15 cellular contexts compared by ENCODE assay signal in the genomic region with DNA sequence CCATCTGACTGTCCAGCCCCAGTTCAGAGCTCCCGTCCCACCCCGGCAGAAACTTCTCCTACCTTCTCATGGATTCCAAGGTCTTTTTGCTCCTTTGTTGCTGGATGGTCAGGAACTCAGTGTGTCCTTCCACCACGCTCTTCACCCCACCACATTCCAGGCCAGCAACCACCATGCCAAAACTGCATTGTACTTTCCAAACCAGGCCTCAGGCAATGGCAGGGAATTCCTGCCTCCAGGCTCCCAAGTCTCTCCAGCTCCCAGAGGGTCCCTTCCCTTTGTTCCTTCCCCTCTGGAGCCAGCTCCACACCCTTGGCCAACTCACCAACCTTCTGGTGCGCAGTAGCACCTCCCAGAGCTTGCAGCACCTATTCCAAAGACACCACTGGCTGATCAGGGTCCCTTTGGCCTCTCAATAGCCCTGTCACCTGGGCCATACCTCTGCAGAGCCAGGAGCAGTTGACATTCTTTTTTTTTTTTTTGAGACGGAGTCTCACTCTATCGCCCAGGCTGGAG. TPM values are rescaled to one million over a fixed set of nuclear protein-coding genes. Genes with fewer than 3 reads are reported as not detected.
DNase-seq lines count a peak whose midpoint lies in the region; ATAC-seq, FAIRE-seq and TF ChIP-seq lines count a peak whose summit lies in the region.
"Had no signal": no experiment of that assay in that cellular context is flagged by ENCODE, and none has a peak within 500 bp of the region (broad histone marks: within the 10 kb centered on the region; RNA-seq: fewer than 3 reads in every experiment).

No MANE protein-coding gene starts in this region.

- DNase-seq in SK-N-SH (no peak), SJSA1 (ENCODE audit: low read depth in 1 of 2, low spot score in 2 of 2) (no peak), keratinocyte (ENCODE audit: low read depth, low spot score) (peak; percentile 70), SKM-1 (lab: John Stamatoyannopoulos, UW; ENCODE audit: unreplicated experiment) (no peak)
- no peak for DNase-seq in stimulated activated effector memory CD8-positive, alpha-beta T cell treated with anti-CD3 and anti-CD28 coated beads, Interleukin-12 subunit alpha, Interleukin-12 subunit beta, amount 100 ng/mL, for 72 hours (ENCODE audit: low spot score in 2 of 2)
- DNase-seq in effector memory CD8-positive, alpha-beta T cell: no peak
- DNase-seq: activated naive CD4-positive, alpha-beta T cell; NCI-H2081 treated with DMSO at 0.1 percent for 48 hours; NCI-H748 treated with DMSO at 0.1 percent for 48 hours; tibial artery had no signal

- CTCF ChIA-PET in SK-N-SH (lab: Yijun Ruan, JAX): no interaction called here

- dilution Hi-C loops in keratinocyte (cut with MboI; ENCODE audit: extremely low pct_ligation_motif_present, low sequenced_read_pairs): no loop called here

- ATAC-seq in SK-N-SH treated with all-trans-retinoic acid at 6 μM for 48 hours: no peak
- no peak for ATAC-seq in stimulated activated effector memory CD8-positive, alpha-beta T cell treated with anti-CD3 and anti-CD28 coated beads, Interleukin-12 subunit alpha, Interleukin-12 subunit beta, amount 100 ng/mL, for 72 hours
- no peak for ATAC-seq in effector memory CD8-positive, alpha-beta T cell (replicated peaks)
- no peak for ATAC-seq in HG02970 (IDR thresholded peaks at IDR 0.05; ENCODE audit: low FRiP score, unreplicated experiment)

- no peak overlapping the region for H2AFZ ChIP-seq in SK-N-SH (ENCODE audit: low read depth)
- no peak overlapping the region for H2AFZ ChIP-seq in keratinocyte (ENCODE audit: control insufficient read depth, low read length)
- H2AFZ ChIP-seq: parathyroid adenoma had no signal

- POLR2A ChIA-PET in SK-N-SH (lab: Yijun Ruan, JAX): no interaction called here

- H3K4me1 ChIP-seq in SK-N-SH (ENCODE audit: control insufficient read depth in 1 of 2, insufficient read depth in 2 of 2, low read depth in 1 of 2, low read length in 1 of 2) (peaks cover 0 to 5% of the 10 kb centered on the region in 2 experiments; a peak in 2 of 4 replicates), SJSA1 (replicated peaks) (peaks cover 44% of the 10 kb centered on the region), keratinocyte (ENCODE audit: control insufficient read depth, extremely low read depth, insufficient read depth, low read length) (peaks cover 42% of the 10 kb centered on the region)

- no peak for TF ChIP-seq EP300 in SK-N-SH (IDR thresholded peaks at IDR 0.05; ENCODE audit: borderline replicate concordance in 1 of 2, low read depth in 1 of 2, low read length in 1 of 2)

- no peak overlapping the region for H3K4me3 Mint-ChIP-seq in stimulated activated effector memory CD8-positive, alpha-beta T cell treated with anti-CD3 and anti-CD28 coated beads, Interleukin-12 subunit alpha, Interleukin-12 subunit beta, amount 100 ng/mL, for 72 hours
- H3K4me3 Mint-ChIP-seq in effector memory CD8-positive, alpha-beta T cell: no peak overlapping the region

- no peak overlapping the region for H3K9ac ChIP-seq in SK-N-SH
- H3K9ac ChIP-seq in keratinocyte (ENCODE audit: control insufficient read depth, extremely low read depth, insufficient read depth, low read length): peak overlapping the region; percentile 69
- H3K9ac ChIP-seq: parathyroid adenoma had no signal

- H3K9me2 ChIP-seq in SK-N-SH: no peaks in the 10 kb centered on the region

- H3K36me3 ChIP-seq in SK-N-SH (replicated peaks in 1 of 2; ENCODE audit: control insufficient read depth in 1 of 2, insufficient read depth in 2 of 2, low read length in 1 of 2) (peaks cover 0 to 7% of the 10 kb centered on the region in 2 experiments), SJSA1 (no peaks in the 10 kb centered on the region), keratinocyte (ENCODE audit: control insufficient read depth in 2 of 2, extremely low read depth in 1 of 2, insufficient read depth in 2 of 2, low read length in 2 of 2) (peaks cover 1 to 3% of the 10 kb centered on the region in 2 experiments)

- H3K27ac Mint-ChIP-seq in stimulated activated effector memory CD8-positive, alpha-beta T cell treated with anti-CD3 and anti-CD28 coated beads, Interleukin-12 subunit alpha, Interleukin-12 subunit beta, amount 100 ng/mL, for 72 hours: peak overlapping the region; percentile 46
- H3K27ac Mint-ChIP-seq in effector memory CD8-positive, alpha-beta T cell: peak overlapping the region in 1 of 2 donors; percentile 62

- H3K4me1 Mint-ChIP-seq in stimulated activated effector memory CD8-positive, alpha-beta T cell treated with anti-CD3 and anti-CD28 coated beads, Interleukin-12 subunit alpha, Interleukin-12 subunit beta, amount 100 ng/mL, for 72 hours: no peaks in the 10 kb centered on the region
- H3K4me1 Mint-ChIP-seq in effector memory CD8-positive, alpha-beta T cell (ENCODE audit: low read depth in 2 of 2): peaks cover 0 to 3% of the 10 kb centered on the region in 2 donors

- FAIRE-seq in keratinocyte (lab: Jason Lieb, UNC): no peak

- H3K4me2 ChIP-seq in SK-N-SH: 0 out of 2 replicates have a peak overlapping the region, but pooled peaks have one; percentile 32
- H3K4me2 ChIP-seq in keratinocyte (ENCODE audit: control insufficient read depth, extremely low read depth, insufficient read depth, low read depth, low read length): peak overlapping the region; percentile 81

- TF ChIP-seq RAD21 in SK-N-SH (IDR thresholded peaks at IDR 0.05; ENCODE audit: low read length): no peak

- H3K4me3 ChIP-seq in SK-N-SH (ENCODE audit: low read depth in 2 of 2, low read length in 1 of 2) (no peak overlapping the region), SJSA1 (no peak overlapping the region), keratinocyte (ENCODE audit: control insufficient read depth in 2 of 3, extremely low read depth in 1 of 3, insufficient read depth in 2 of 3, low read depth in 1 of 3, low read length in 3 of 3) (peak overlapping the region in 2 of 3 experiments; percentile 53 to 62)
- H3K4me3 ChIP-seq: tibial artery had no signal

- H3K27ac ChIP-seq in SK-N-SH (ENCODE audit: low read depth in 2 of 2, low read length in 1 of 2) (peak overlapping the region in 1 of 2 experiments; percentile 41; a peak in 1 of 4 replicates), SJSA1 (peak overlapping the region; percentile 70), keratinocyte (ENCODE audit: control insufficient read depth, insufficient read depth, low read length) (peak overlapping the region; percentile 96)
- H3K27ac ChIP-seq: 22Rv1, parathyroid adenoma had no signal

- H3K36me3 Mint-ChIP-seq in stimulated activated effector memory CD8-positive, alpha-beta T cell treated with anti-CD3 and anti-CD28 coated beads, Interleukin-12 subunit alpha, Interleukin-12 subunit beta, amount 100 ng/mL, for 72 hours: peaks cover 11% of the 10 kb centered on the region
- H3K36me3 Mint-ChIP-seq in effector memory CD8-positive, alpha-beta T cell (ENCODE audit: insufficient read depth): peaks cover 10% of the 10 kb centered on the region

- H3K27me3 Mint-ChIP-seq in effector memory CD8-positive, alpha-beta T cell: peaks cover under 1 to 6% of the 10 kb centered on the region in 2 donors
- H3K27me3 Mint-ChIP-seq: brain had no signal

- H3K9me1 ChIP-seq in keratinocyte (ENCODE audit: control insufficient read depth, extremely low read depth, insufficient read depth, low read length): no peaks in the 10 kb centered on the region

- peaks cover 18% of the 10 kb centered on the region for H3F3A ChIP-seq in SK-N-SH (replicated peaks; ENCODE audit: insufficient read depth)

- WGBS in SK-N-SH (ENCODE audit: low lambda C conversion rate): 78% methylated on average over 6 of the region's 6 CpGs

- no peaks in the 10 kb centered on the region; the same call in 1 of the 2 replicates for H3K27me3 ChIP-seq in SK-N-SH (ENCODE audit: insufficient read depth)
- no peaks in the 10 kb centered on the region for H3K27me3 ChIP-seq in SJSA1 (replicated peaks)
- H3K27me3 ChIP-seq in keratinocyte (ENCODE audit: control insufficient read depth, extremely low read depth, insufficient read depth, low read length): no peaks in the 10 kb centered on the region
- H3K27me3 ChIP-seq: tibial artery had no signal

- H3K9me3 ChIP-seq in SK-N-SH (no peaks in the 10 kb centered on the region), SJSA1 (replicated peaks) (no peaks in the 10 kb centered on the region), keratinocyte (ENCODE audit: control insufficient read depth, low read depth, low read length) (no peaks in the 10 kb centered on the region)
- H3K9me3 ChIP-seq: tibial artery had no signal

- H3K9me3 Mint-ChIP-seq in stimulated activated effector memory CD8-positive, alpha-beta T cell treated with anti-CD3 and anti-CD28 coated beads, Interleukin-12 subunit alpha, Interleukin-12 subunit beta, amount 100 ng/mL, for 72 hours: no peaks in the 10 kb centered on the region
- H3K9me3 Mint-ChIP-seq in effector memory CD8-positive, alpha-beta T cell: no peaks in the 10 kb centered on the region

- H4K20me1 ChIP-seq in SK-N-SH (ENCODE audit: insufficient read depth) (no peaks in the 10 kb centered on the region), keratinocyte (ENCODE audit: control insufficient read depth, extremely low read depth, insufficient read depth, low read length) (no peaks in the 10 kb centered on the region)

- TF ChIP-seq CTCF in SK-N-SH (IDR thresholded peaks at IDR 0.05) (no peak), keratinocyte (optimal IDR thresholded peaks at IDR 0.05 in 1 of 3, IDR thresholded peaks at IDR 0.05 in 1 of 3, conservative IDR thresholded peaks at IDR 0.05 in 1 of 3; ENCODE audit: extremely low read depth in 1 of 3, insufficient read depth in 2 of 3, low read length in 3 of 3) (peak in 1 of 3 experiments; percentile 5)

- H3K79me2 ChIP-seq in SK-N-SH (ENCODE audit: insufficient read depth): peaks cover 3% of the 10 kb centered on the region; the same call in 1 of the 2 replicates
- H3K79me2 ChIP-seq in keratinocyte (ENCODE audit: control insufficient read depth, insufficient read depth, low read length): peaks cover 7% of the 10 kb centered on the region
- H3K79me2 ChIP-seq: parathyroid adenoma had no signal

RNA-seq across cellular contexts. Expression of a gene that starts 8.1 kb away (rescaled TPM):
- polyA plus RNA-seq in SK-N-SH (2012; rRNA removed) (45.1 and 52.4 TPM in 2 replicates), keratinocyte (30.7 to 54.7 TPM (median 51.4 TPM) in 3 replicates)
- polyA plus RNA-seq in SK-N-SH (2012; cell fraction: cytosol; rRNA removed): 45.4 and 60.4 TPM in 2 replicates
- polyA plus RNA-seq in SK-N-SH (2012; cell fraction: nucleus; rRNA removed): 46.7 and 51.7 TPM in 2 replicates
- 27.2 and 32.9 TPM in 2 replicates for total RNA-seq in SJSA1 (2014; rRNA removed; shearing (Covaris generic))
- 72.0 TPM for polyA plus RNA-seq in keratinocyte (2011; ENCODE audit: low read depth)
- 34.0 and 35.9 TPM in 2 replicates for polyA plus RNA-seq in keratinocyte (2011; cell fraction: cytosol; rRNA removed)
- polyA plus RNA-seq in keratinocyte (2011; cell fraction: nucleus; rRNA removed): 91.1 and 111 TPM in 2 replicates
- polyA plus RNA-seq in keratinocyte (2012; ENCODE audit: low replicate concordance): 33.8 and 55.2 TPM in 2 replicates
- polyA minus RNA-seq in keratinocyte: 14.3 to 37.4 TPM (median 34.8 TPM) in 3 replicates
- 31.1 TPM for polyA minus RNA-seq in keratinocyte (2011; cell fraction: cytosol; rRNA and poly(A)+ RNA removed)
- polyA minus RNA-seq in keratinocyte (2011; cell fraction: nucleus; rRNA and poly(A)+ RNA removed): 36.0 and 53.2 TPM in 2 replicates

RNA-seq across cellular contexts. Expression of a gene that starts 48.8 kb away (rescaled TPM):
- polyA plus RNA-seq in SK-N-SH (2012; rRNA removed) (13.2 and 16.7 TPM in 2 replicates), keratinocyte (14.4 to 25.0 TPM (median 21.0 TPM) in 3 replicates)
- polyA plus RNA-seq in SK-N-SH (2012; cell fraction: cytosol; rRNA removed): 10.7 and 13.4 TPM in 2 replicates
- 30.3 and 36.3 TPM in 2 replicates for polyA plus RNA-seq in SK-N-SH (2012; cell fraction: nucleus; rRNA removed)
- 30.5 and 36.4 TPM in 2 replicates for total RNA-seq in SJSA1 (2014; rRNA removed; shearing (Covaris generic))
- 34.4 TPM for polyA plus RNA-seq in keratinocyte (2011; ENCODE audit: low read depth)
- 11.2 and 12.1 TPM in 2 replicates for polyA plus RNA-seq in keratinocyte (2011; cell fraction: cytosol; rRNA removed)
- 37.7 and 41.5 TPM in 2 replicates for polyA plus RNA-seq in keratinocyte (2011; cell fraction: nucleus; rRNA removed)
- polyA plus RNA-seq in keratinocyte (2012; ENCODE audit: low replicate concordance): 23.3 and 39.4 TPM in 2 replicates
- 8.7 to 15.7 TPM (median 15.1 TPM) in 3 replicates for polyA minus RNA-seq in keratinocyte
- 10.9 TPM for polyA minus RNA-seq in keratinocyte (2011; cell fraction: cytosol; rRNA and poly(A)+ RNA removed)
- polyA minus RNA-seq in keratinocyte (2011; cell fraction: nucleus; rRNA and poly(A)+ RNA removed): 17.3 and 35.8 TPM in 2 replicates

Comparison
In these comparisons a context has a peak if more than half of its experiments do, and no peak if none do; other contexts are left out.
1. H3K4me3 ChIP-seq: peak in keratinocyte (2 of 3); none in SK-N-SH (0 of 2) and SJSA1 (single experiment).